17 cellular contexts compared by ENCODE assay signal in the genomic region with DNA sequence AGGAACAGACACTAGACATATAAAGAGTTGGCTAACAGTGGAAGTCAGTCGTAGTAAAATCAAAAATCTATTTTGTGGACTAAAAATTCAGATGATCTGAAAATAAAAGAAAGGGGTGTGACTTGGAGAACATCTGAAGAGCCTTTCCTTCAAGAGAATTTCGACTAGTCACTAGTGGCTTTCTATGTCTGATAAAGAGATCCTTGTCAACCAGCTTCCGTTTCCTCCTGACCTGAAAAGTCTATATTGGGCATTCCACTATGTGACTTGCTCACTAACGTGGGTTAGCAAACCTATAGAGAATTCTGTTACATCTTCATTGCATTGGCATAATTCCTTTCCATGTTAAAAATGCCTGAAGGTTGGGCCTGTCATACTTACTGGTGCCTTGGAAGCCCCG. TPM values are rescaled to one million over a fixed set of nuclear protein-coding genes. Genes with fewer than 3 reads are reported as not detected.
DNase-seq lines count a peak whose midpoint lies in the region; ATAC-seq and TF ChIP-seq lines count a peak whose summit lies in the region.
"Had no signal": no experiment of that assay in that cellular context is flagged by ENCODE, and none has a peak within 500 bp of the region (broad histone marks: within the 10 kb centered on the region; RNA-seq: fewer than 3 reads in every experiment).

No MANE protein-coding gene starts in this region.

- intact Hi-C loops in ascending aorta (cut with DNase I): no loop called here

- peak; percentile 73 for DNase-seq in OCI-M1 (lab: John Stamatoyannopoulos, UW)
- DNase-seq in ascending aorta (ENCODE audit: low spot score in 2 of 2): no peak
- DNase-seq in stimulated activated effector memory CD8-positive, alpha-beta T cell treated with anti-CD3 and anti-CD28 coated beads, Interleukin-12 subunit alpha, Interleukin-12 subunit beta, amount 100 ng/mL, for 72 hours (ENCODE audit: low spot score in 2 of 2): no peak
- no peak for DNase-seq in GM03348 (ENCODE audit: low spot score)
- no peak for DNase-seq in superior temporal gyrus (ENCODE audit: extremely low spot score)
- DNase-seq in HT-29 (ENCODE audit: low spot score): no peak
- DNase-seq: CD4-positive, alpha-beta T cell; DMS53; H9; IMR-90; NCI-H1105 treated with DMSO at 0.1 percent for 48 hours; NCI-H187 treated with DMSO at 0.1 percent for 48 hours; NCI-H446; PC-3; SK-N-SH had no signal

- H3K4me3 Mint-ChIP-seq in stimulated activated effector memory CD8-positive, alpha-beta T cell treated with anti-CD3 and anti-CD28 coated beads, Interleukin-12 subunit alpha, Interleukin-12 subunit beta, amount 100 ng/mL, for 72 hours: no peak overlapping the region
- H3K4me3 Mint-ChIP-seq: CD4-positive, alpha-beta T cell; H9 had no signal

- TF ChIP-seq CTCF in ascending aorta (IDR thresholded peaks at IDR 0.05): no peak

- peak overlapping the region; percentile 26 for H3K27ac Mint-ChIP-seq in stimulated activated effector memory CD8-positive, alpha-beta T cell treated with anti-CD3 and anti-CD28 coated beads, Interleukin-12 subunit alpha, Interleukin-12 subunit beta, amount 100 ng/mL, for 72 hours
- H3K27ac Mint-ChIP-seq: CD4-positive, alpha-beta T cell; H9 had no signal

- H3K36me3 ChIP-seq in BLaER1 treated with 17β-estradiol and CSF1 and Interleukin-3, amounts not matched to agents 10 nM and 100 nM: peaks cover 21 to 96% (median 81%) of the 10 kb centered on the region in 11 experiments
- peaks cover 4 to 19% of the 10 kb centered on the region in 2 donors for H3K36me3 ChIP-seq in ascending aorta

- peaks cover 67% of the 10 kb centered on the region for H3K36me3 Mint-ChIP-seq in stimulated activated effector memory CD8-positive, alpha-beta T cell treated with anti-CD3 and anti-CD28 coated beads, Interleukin-12 subunit alpha, Interleukin-12 subunit beta, amount 100 ng/mL, for 72 hours

- no peak overlapping the region for H3K9ac ChIP-seq in BLaER1 treated with 17β-estradiol and CSF1 and Interleukin-3, amounts not matched to agents 10 nM and 100 nM
- H3K9ac ChIP-seq: SK-N-SH had no signal

- H3K27ac ChIP-seq in BLaER1 treated with 17β-estradiol and CSF1 and Interleukin-3, amounts not matched to agents 10 nM and 100 nM: peak overlapping the region in 8 of 11 experiments; percentile 17 to 99 (median 47); a peak in 11 of 22 replicates
- peak overlapping the region; percentile 14 to 27 for H3K27ac ChIP-seq in ascending aorta

- peaks cover 0 to 7% (median 4%) of the 10 kb centered on the region in 11 experiments; a peak in 10 of 22 replicates for H3K9me3 ChIP-seq in BLaER1 treated with 17β-estradiol and CSF1 and Interleukin-3, amounts not matched to agents 10 nM and 100 nM (replicated peaks in 1 of 11)
- H3K9me3 ChIP-seq in ascending aorta: no peaks in the 10 kb centered on the region
- H3K9me3 ChIP-seq: SK-N-SH had no signal

- no peak for ATAC-seq in stimulated activated effector memory CD8-positive, alpha-beta T cell treated with anti-CD3 and anti-CD28 coated beads, Interleukin-12 subunit alpha, Interleukin-12 subunit beta, amount 100 ng/mL, for 72 hours
- ATAC-seq in GM21515 (IDR thresholded peaks at IDR 0.05; ENCODE audit: unreplicated experiment): no peak
- ATAC-seq: PC-3 had no signal

- no peak overlapping the region for H3K4me2 ChIP-seq in BLaER1 treated with 17β-estradiol and CSF1 and Interleukin-3, amounts not matched to agents 10 nM and 100 nM
- H3K4me2 ChIP-seq: SK-N-SH had no signal

- H3K4me3 ChIP-seq in BLaER1 treated with 17β-estradiol and CSF1 and Interleukin-3, amounts not matched to agents 10 nM and 100 nM: no peak overlapping the region
- no peak overlapping the region for H3K4me3 ChIP-seq in ascending aorta

- peaks cover 0 to 21% (median 0%) of the 10 kb centered on the region in 11 experiments; a peak in 5 of 22 replicates for H4K20me1 ChIP-seq in BLaER1 treated with 17β-estradiol and CSF1 and Interleukin-3, amounts not matched to agents 10 nM and 100 nM

- H3K27me3 ChIP-seq in BLaER1 treated with 17β-estradiol and CSF1 and Interleukin-3, amounts not matched to agents 10 nM and 100 nM: no peaks in the 10 kb centered on the region
- H3K27me3 ChIP-seq in ascending aorta: no peaks in the 10 kb centered on the region

- H3K4me1 Mint-ChIP-seq in stimulated activated effector memory CD8-positive, alpha-beta T cell treated with anti-CD3 and anti-CD28 coated beads, Interleukin-12 subunit alpha, Interleukin-12 subunit beta, amount 100 ng/mL, for 72 hours: peaks cover 8% of the 10 kb centered on the region

- H3K4me1 ChIP-seq in BLaER1 treated with 17β-estradiol and CSF1 and Interleukin-3, amounts not matched to agents 10 nM and 100 nM: peaks cover 43 to 77% (median 69%) of the 10 kb centered on the region in 10 experiments
- H3K4me1 ChIP-seq in ascending aorta: peaks cover 0 to 15% of the 10 kb centered on the region in 2 donors

- no peaks in the 10 kb centered on the region for H3K9me3 Mint-ChIP-seq in stimulated activated effector memory CD8-positive, alpha-beta T cell treated with anti-CD3 and anti-CD28 coated beads, Interleukin-12 subunit alpha, Interleukin-12 subunit beta, amount 100 ng/mL, for 72 hours
- H3K9me3 Mint-ChIP-seq: CD4-positive, alpha-beta T cell; H9 had no signal

RNA-seq across cellular contexts. Expression of gene TRAF3IP2, which starts 25.9 kb away (rescaled TPM):
- total RNA-seq in ascending aorta: 31.3 TPM
- 11.7 and 12.2 TPM in 2 replicates for total RNA-seq in HT-29 (2014; rRNA removed; shearing (Covaris generic))
